8 cellular contexts compared by ENCODE assay signal in the genomic region with DNA sequence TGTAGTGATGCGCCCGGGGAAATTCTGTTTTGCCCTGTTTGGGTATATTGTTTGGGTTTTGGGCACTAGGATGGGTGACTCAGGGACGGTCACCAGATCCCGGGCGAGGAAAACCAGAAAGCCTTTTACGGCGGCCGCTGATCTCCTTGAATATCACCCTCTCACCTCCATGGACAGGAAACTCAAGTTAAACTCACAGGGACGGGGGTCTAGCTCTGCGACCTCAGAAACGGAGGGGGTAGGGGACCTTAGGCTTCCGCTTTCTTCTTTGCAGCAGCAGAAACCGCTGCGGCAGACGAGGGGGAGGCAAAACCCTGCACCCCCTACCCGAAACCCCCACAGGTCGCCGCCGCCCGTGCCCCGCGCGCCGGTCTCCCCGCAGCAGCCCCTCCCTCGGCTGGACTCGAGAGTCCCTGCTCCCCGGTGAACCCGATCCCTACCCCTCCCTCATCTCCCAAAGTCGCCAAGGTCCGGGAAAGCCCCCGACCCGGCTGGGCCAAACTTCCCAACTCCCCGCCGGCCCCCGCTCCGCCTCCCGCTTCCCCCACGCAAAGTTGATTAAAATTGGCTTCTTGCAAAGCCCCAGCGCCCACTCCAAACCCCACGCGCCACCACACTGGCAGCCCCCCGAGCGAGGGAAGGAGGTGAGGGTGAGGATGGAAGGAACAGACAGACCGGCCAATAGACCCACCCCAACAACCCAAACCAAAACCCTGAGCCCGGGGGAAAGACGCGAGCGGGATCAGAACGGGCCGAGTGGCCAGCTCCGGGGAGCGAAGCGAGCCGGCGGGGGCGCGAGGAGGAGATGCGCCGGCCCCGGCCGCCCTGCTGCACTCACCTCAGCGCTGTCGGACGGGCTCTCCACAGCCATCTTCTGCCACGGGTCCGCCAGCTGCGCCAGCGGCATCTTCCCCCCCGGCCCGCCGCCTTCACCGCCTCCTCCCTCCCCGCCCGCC. TPM values are rescaled to one million over a fixed set of nuclear protein-coding genes. Genes with fewer than 3 reads are reported as not detected.
A peak's percentile ranks its signal among the peaks of the same experiment; 100 is the strongest.
DNase-seq lines count a peak whose midpoint lies in the region; ATAC-seq and TF ChIP-seq lines count a peak whose summit lies in the region.

No MANE protein-coding gene starts in this region.

- WGBS in mesenchymal stem cell, result 3% methylated on average over 12 of the region's 75 CpGs
- WGBS in testis, 2 donors, result 0% methylated on average over 34 of the region's 75 CpGs; no CpG with 5 or more reads in 1 of the 2 donors

- no peaks in the 10 kb centered on the region for H3K9me3 ChIP-seq in mesenchymal stem cell (ENCODE audit: control insufficient read depth, low read length)
- H3K9me3 ChIP-seq in testis, result no peaks in the 10 kb centered on the region

- DNase-seq in HK-2 (ENCODE audit: unreplicated experiment) (peak; percentile 37), mesenchymal stem cell (peak; percentile 22), testis (peak; percentile 19), HPDE6-E6E7 (ENCODE audit: extremely low spot score) (no peak)
- DNase-seq in activated CD4-positive, alpha-beta T cell treated with anti-CD3 and anti-CD28 coated beads for 4 hours, result peak; percentile 29 to 43
- DNase-seq in effector CD8-positive, alpha-beta T cell (lab: John Stamatoyannopoulos, UW), result peak; percentile 5

- peak overlapping the region in 1 of 2 experiments; percentile 61 for H3K4ac ChIP-seq in mesenchymal stem cell (ENCODE audit: low read depth in 1 of 2, low read length in 2 of 2)

- H2BK120ac ChIP-seq in mesenchymal stem cell (ENCODE audit: low read depth, low read length), result peak overlapping the region; percentile 5

- H3K14ac ChIP-seq in mesenchymal stem cell (ENCODE audit: low read length in 2 of 2), result peak overlapping the region in 1 of 2 experiments; percentile 60

- peak overlapping the region; percentile 9 to 57 for H3K18ac ChIP-seq in mesenchymal stem cell (ENCODE audit: low read depth in 1 of 2, low read length in 2 of 2)

- H3K79me1 ChIP-seq in mesenchymal stem cell (replicated peaks; ENCODE audit: low read length, poor library complexity, severe bottlenecking), result no peaks in the 10 kb centered on the region

- no peak overlapping the region for H2AK5ac ChIP-seq in mesenchymal stem cell (ENCODE audit: low read length, severe bottlenecking)

- H4K91ac ChIP-seq in mesenchymal stem cell (ENCODE audit: low read length), result peak overlapping the region; percentile 50

- H2BK12ac ChIP-seq in mesenchymal stem cell (ENCODE audit: low read length in 2 of 2), result peak overlapping the region in 1 of 2 experiments; percentile 31

- no peak for TF ChIP-seq POLR2A in testis (IDR thresholded peaks at IDR 0.05)

- H3K27ac ChIP-seq in C4-2B, result peak overlapping the region; percentile 89
- H3K27ac ChIP-seq in mesenchymal stem cell (ENCODE audit: low read length, poor library complexity, severe bottlenecking), result peak overlapping the region; percentile 66
- H3K27ac ChIP-seq in testis, result peak overlapping the region; percentile 76 to 86

- no peak overlapping the region for H2BK15ac ChIP-seq in mesenchymal stem cell (ENCODE audit: low read depth, poor library complexity, severe bottlenecking)

- peak overlapping the region in 1 of 2 experiments; percentile 59 for H3K23ac ChIP-seq in mesenchymal stem cell (ENCODE audit: low read length in 2 of 2)

- H3K4me1 ChIP-seq in mesenchymal stem cell (ENCODE audit: control insufficient read depth, insufficient read depth, low read depth, low read length), result peaks cover 2% of the 10 kb centered on the region
- H3K4me1 ChIP-seq in testis, result no peaks in the 10 kb centered on the region

- peak overlapping the region; percentile 92 for H3K9ac ChIP-seq in mesenchymal stem cell (ENCODE audit: low read length)

- peak overlapping the region; percentile 57 for H3K4me2 ChIP-seq in mesenchymal stem cell (ENCODE audit: low read length, poor library complexity, severe bottlenecking)

- TF ChIP-seq CTCF in C4-2B (conservative IDR thresholded peaks at IDR 0.05) (no peak), testis (IDR thresholded peaks at IDR 0.05) (no peak)

- H3K4me3 ChIP-seq in mesenchymal stem cell (ENCODE audit: insufficient read depth in 1 of 2, low read depth in 1 of 2, low read length in 2 of 2) (peak overlapping the region; percentile 70 to 76), testis (peak overlapping the region; percentile 61 to 68)

- no peak overlapping the region for H2AFZ ChIP-seq in mesenchymal stem cell (ENCODE audit: low read depth, low read length)

- ATAC-seq in GM19463 (IDR thresholded peaks at IDR 0.05; ENCODE audit: unreplicated experiment), result peak; percentile 12

- H3K36me3 ChIP-seq in mesenchymal stem cell (ENCODE audit: control insufficient read depth in 1 of 2, insufficient read depth in 2 of 2, low read depth in 1 of 2, low read length in 2 of 2) (no peaks in the 10 kb centered on the region), testis (ENCODE audit: low read depth, missing control alignments) (no peaks in the 10 kb centered on the region)

- intact Hi-C loops in testis (cut with DNase I; ENCODE audit: low total_unique reads), result loop anchor here (5.0 kb wide), 1 partner anchor 124 kb away; a partner anchor contains a TSS

- no peak overlapping the region for H4K8ac ChIP-seq in mesenchymal stem cell (ENCODE audit: low read length)

- peak overlapping the region; percentile 81 for H2BK5ac ChIP-seq in mesenchymal stem cell (ENCODE audit: low read depth, low read length, poor library complexity, severe bottlenecking)

- H3K27me3 ChIP-seq in mesenchymal stem cell (ENCODE audit: control insufficient read depth in 1 of 2, insufficient read depth in 1 of 2, low read length in 2 of 2), result no peaks in the 10 kb centered on the region
- H3K27me3 ChIP-seq in testis, result no peaks in the 10 kb centered on the region

RNA-seq across cellular contexts. Expression of a gene that starts 0.7 kb away (rescaled TPM):
- 21.3 TPM for polyA plus RNA-seq in mesenchymal stem cell (2013, experiment 1 of 2)
- 21.0 TPM for polyA plus RNA-seq in mesenchymal stem cell (2013, experiment 2 of 2)
- 10 to 100 TPM; 12.5 to 12.6 TPM for total RNA-seq in testis
- 8.5 TPM for polyA plus RNA-seq in testis (ENCODE audit: insufficient read depth, low read depth, low replicate concordance)
